21 cellular contexts compared by ENCODE assay signal in genomic region chr2:150101947-150102346, GRCh38.
"Had no signal": no experiment of that assay in that cellular context is flagged by ENCODE, and none has a peak within 500 bp of the region (broad histone marks: within the 10 kb centered on the region; RNA-seq: fewer than 3 reads in every experiment).

No MANE protein-coding gene starts in this region.

- H3K9me3 ChIP-seq: Peyer's patch, SJCRH30, SK-N-SH had no signal

- H3K4me1 ChIP-seq: Peyer's patch, SJCRH30 had no signal

- H3K4me3 ChIP-seq: coronary artery, Peyer's patch, SJCRH30 had no signal

- H3K4me2 ChIP-seq: SK-N-SH had no signal

- H3K27me3 ChIP-seq: Peyer's patch, SJCRH30 had no signal

- DNase-seq: activated CD4-positive, alpha-beta T cell treated with anti-CD3 and anti-CD28 coated beads for 36 hours; activated CD8-positive, alpha-beta memory T cell treated with anti-CD3 and anti-CD28 coated beads, Interleukin-2, amount 50 U/mL, for 4 hours; activated CD8-positive, alpha-beta T cell treated with anti-CD3 and anti-CD28 coated beads for 36 hours; activated T-cell treated with anti-CD3 and anti-CD28 coated beads, Interleukin-2, amount 50 U/mL, for 1 hour; aorta; Kasumi-1; KBM-7; NCI-H1092; NCI-H1417; NCI-H1930; NCI-H2171 treated with DMSO at 0.1 percent for 48 hours; NCI-H226; NCI-H748 treated with DMSO at 0.1 percent for 48 hours; Peyer's patch; Right ventricle myocardium superior; SJCRH30; SK-N-SH; T-helper 1 cell; WERI-Rb-1 had no signal

- H3K36me3 ChIP-seq: Peyer's patch, SJCRH30, WERI-Rb-1 had no signal

- H3K27ac ChIP-seq: coronary artery, Peyer's patch, RWPE1, SJCRH30, WERI-Rb-1 had no signal

- H3K9ac ChIP-seq: SK-N-SH had no signal

- ATAC-seq: activated CD4-positive, alpha-beta T cell treated with anti-CD3 and anti-CD28 coated beads for 36 hours; activated CD8-positive, alpha-beta T cell treated with anti-CD3 and anti-CD28 coated beads for 36 hours had no signal
